ENCODE assay signal across 8 cellular contexts in genomic region chr1:110155878-110156522, GRCh38. TPM values are rescaled to one million over a fixed set of nuclear protein-coding genes. Genes with fewer than 3 reads are reported as not detected.
DNase-seq lines count a peak whose midpoint lies in the region; ATAC-seq and TF ChIP-seq lines count a peak whose summit lies in the region.

No MANE protein-coding gene starts in this region.

- DNase-seq in CD4-positive, alpha-beta T cell: peak in 9 of 10 experiments; percentile 15 to 56 (median 26)
- peak; percentile 32 for DNase-seq in MM.1S
- DNase-seq in activated T-cell treated with anti-CD3 and anti-CD28 coated beads for 48 hours (ENCODE audit: low read depth): peak; percentile 42
- peak; percentile 43 for DNase-seq in germinal center (ENCODE audit: low spot score)
- peak; percentile 45 for DNase-seq in stimulated activated CD4-positive, alpha-beta T cell treated with anti-CD3 and anti-CD28 coated beads, Interleukin-12 subunit alpha, Interleukin-12 subunit beta, amount 100 ng/mL, for 4 hours
- no peak for DNase-seq in NCI-H2171 (lab: John Stamatoyannopoulos, UW)

- H3K4me3 ChIP-seq in MM.1S (ENCODE audit: low read length): no peak overlapping the region

- no peaks in the 10 kb centered on the region for H4K20me1 ChIP-seq in MM.1S (ENCODE audit: insufficient read depth, low read length)

- no peaks in the 10 kb centered on the region for H3K36me3 Mint-ChIP-seq in CD4-positive, alpha-beta T cell (ENCODE audit: low read depth)

- CTCF ChIA-PET in CD4-positive, alpha-beta T cell (lab: Charles Lee): no interaction called here

- H2AFZ ChIP-seq in MM.1S (ENCODE audit: low read length): no peak overlapping the region

- H3K79me2 ChIP-seq in MM.1S (ENCODE audit: low read length): no peaks in the 10 kb centered on the region

- H3K4me1 Mint-ChIP-seq in CD4-positive, alpha-beta T cell (ENCODE audit: low read depth): no peaks in the 10 kb centered on the region

- peaks cover 2% of the 10 kb centered on the region for H3K9me3 Mint-ChIP-seq in CD4-positive, alpha-beta T cell

- H3K36me3 ChIP-seq in MM.1S (replicated peaks; ENCODE audit: insufficient read depth, low read length): no peaks in the 10 kb centered on the region

- no peaks in the 10 kb centered on the region for H3F3A ChIP-seq in MM.1S (ENCODE audit: insufficient read depth, low read length)

- no peak overlapping the region for H3K4me3 Mint-ChIP-seq in CD4-positive, alpha-beta T cell

- no peak overlapping the region for H3K4me2 ChIP-seq in MM.1S (ENCODE audit: low read depth, low read length)

- no peaks in the 10 kb centered on the region for H3K4me1 ChIP-seq in MM.1S (ENCODE audit: low read length)

- no peaks in the 10 kb centered on the region for H3K9me2 ChIP-seq in MM.1S (replicated peaks; ENCODE audit: insufficient read depth, low read length)

- no peak for ATAC-seq in CD4-positive, alpha-beta T cell (ENCODE audit: poor library complexity)
- ATAC-seq in GM21717 (IDR thresholded peaks at IDR 0.05; ENCODE audit: unreplicated experiment) (no peak), HG02884 (IDR thresholded peaks at IDR 0.05; ENCODE audit: unreplicated experiment) (no peak)

- H3K27ac ChIP-seq in CD4-positive, alpha-beta T cell (ENCODE audit: low read depth, low read length): no peak overlapping the region
- H3K27ac ChIP-seq in MM.1S (ENCODE audit: low read length): no peak overlapping the region

- H3K27me3 Mint-ChIP-seq in CD4-positive, alpha-beta T cell: peaks cover 84% of the 10 kb centered on the region

- no peak overlapping the region for H3K9ac ChIP-seq in MM.1S (ENCODE audit: low read length)

- intact Hi-C loops in CD4-positive, alpha-beta T cell (cut with DNase I, micrococcal nuclease): loop anchor here in 1 of 2 experiments (10.0 kb wide), 1 partner anchor 589 kb away; no protein-coding TSS in a partner anchor

- no peak overlapping the region for H3K27ac Mint-ChIP-seq in CD4-positive, alpha-beta T cell

- H3K27me3 ChIP-seq in CD4-positive, alpha-beta T cell (ENCODE audit: control insufficient read depth, insufficient read depth, low read length): peaks cover 55% of the 10 kb centered on the region
- H3K27me3 ChIP-seq in MM.1S (replicated peaks; ENCODE audit: insufficient read depth, low read length): no peaks in the 10 kb centered on the region

- POLR2A ChIA-PET in CD4-positive, alpha-beta T cell (lab: Charles Lee): no interaction called here

- no peaks in the 10 kb centered on the region for H3K9me3 ChIP-seq in CD4-positive, alpha-beta T cell (ENCODE audit: control insufficient read depth, low read length)
- no peaks in the 10 kb centered on the region for H3K9me3 ChIP-seq in MM.1S (replicated peaks; ENCODE audit: insufficient read depth, low read length)

- TF ChIP-seq CTCF in CD4-positive, alpha-beta T cell (IDR thresholded peaks at IDR 0.05): no peak
- TF ChIP-seq CTCF in MM.1S (IDR thresholded peaks at IDR 0.05; ENCODE audit: low read length): no peak

RNA-seq across cellular contexts. Expression of gene SLC6A17, which starts 5.7 kb away (rescaled TPM):
- not detected for total RNA-seq in CD4-positive, alpha-beta T cell

RNA-seq across cellular contexts. Expression of gene UBL4B, which starts 43.8 kb away (rescaled TPM):
- not detected for total RNA-seq in CD4-positive, alpha-beta T cell

RNA-seq across cellular contexts. Expression of gene KCNC4, which starts 54.1 kb away (rescaled TPM):
- total RNA-seq in CD4-positive, alpha-beta T cell: 10 to 100 TPM; 16.5 to 17.7 TPM
